ENCODE assay signal across 8 cellular contexts in the genomic region with DNA sequence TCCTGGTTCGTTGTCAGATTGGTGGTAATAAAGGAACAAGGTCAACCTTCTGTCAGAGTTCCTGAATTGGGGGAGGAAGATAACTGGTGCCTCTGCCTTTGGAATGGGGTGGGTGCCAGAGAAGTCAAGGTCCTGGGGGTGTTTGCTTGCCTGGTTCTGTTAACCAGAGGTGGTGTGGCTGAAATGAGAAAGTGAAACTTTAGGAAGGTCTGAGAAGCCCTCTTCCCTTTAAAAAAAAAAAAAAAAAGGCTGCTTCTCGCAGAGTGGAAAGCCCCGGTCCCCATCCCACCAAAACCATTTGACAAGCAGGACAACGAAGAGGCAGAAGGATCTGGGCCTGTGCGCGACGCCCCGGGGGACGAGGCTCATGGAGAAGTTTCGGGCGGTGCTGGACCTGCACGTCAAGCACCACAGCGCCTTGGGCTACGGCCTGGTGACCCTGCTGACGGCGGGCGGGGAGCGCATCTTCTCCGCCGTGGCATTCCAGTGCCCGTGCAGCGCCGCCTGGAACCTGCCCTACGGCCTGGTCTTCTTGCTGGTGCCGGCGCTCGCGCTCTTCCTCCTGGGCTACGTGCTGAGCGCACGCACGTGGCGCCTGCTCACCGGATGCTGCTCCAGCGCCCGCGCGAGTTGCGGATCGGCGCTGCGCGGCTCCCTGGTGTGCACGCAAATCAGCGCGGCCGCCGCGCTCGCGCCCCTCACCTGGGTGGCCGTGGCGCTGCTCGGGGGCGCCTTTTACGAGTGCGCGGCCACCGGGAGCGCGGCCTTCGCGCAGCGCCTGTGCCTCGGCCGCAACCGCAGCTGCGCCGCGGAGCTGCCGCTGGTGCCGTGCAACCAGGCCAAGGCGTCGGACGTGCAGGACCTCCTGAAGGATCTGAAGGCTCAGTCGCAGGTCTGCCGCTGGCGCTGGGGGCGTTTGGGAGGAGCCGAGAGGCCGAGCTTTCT.
DNase-seq lines count a peak whose midpoint lies in the region; ATAC-seq and TF ChIP-seq lines count a peak whose summit lies in the region.

No MANE protein-coding gene starts in this region.

- peak overlapping the region; percentile 24 for H3K4me3 ChIP-seq in astrocyte of the spinal cord (ENCODE audit: low read depth, low read length)

- DNase-seq in AG08395 (ENCODE audit: low spot score), result peak; percentile 44
- peak; percentile 82 for DNase-seq in RPMI8226
- DNase-seq in astrocyte of the spinal cord (ENCODE audit: low read depth, low spot score), result peak; percentile 46
- peak; percentile 80 for DNase-seq in iPS-NIHi7 (ENCODE audit: extremely low spot score)
- peak; percentile 6 to 28 for DNase-seq in stimulated activated CD4-positive, alpha-beta T cell treated with anti-CD3 and anti-CD28 coated beads, Interleukin-12 subunit alpha, Interleukin-12 subunit beta, amount 100 ng/mL, for 24 hours (ENCODE audit: low read depth in 2 of 2)
- no peak for DNase-seq in dedifferentiated amniotic fluid mesenchymal stem cell (ENCODE audit: extremely low spot score)

- in situ Hi-C loops in astrocyte of the spinal cord (cut with HindIII; ENCODE audit: low sequenced_read_pairs), result no loop called here

- TF ChIP-seq CTCF in astrocyte of the spinal cord (IDR thresholded peaks at IDR 0.05; ENCODE audit: low read depth, low read length), result no peak

- peak; percentile 74 for ATAC-seq in GM18873 (IDR thresholded peaks at IDR 0.05; ENCODE audit: low FRiP score, unreplicated experiment)
- ATAC-seq in HG03108 (IDR thresholded peaks at IDR 0.05; ENCODE audit: unreplicated experiment), result peak; percentile 82
